ENCODE assay signal across 1 cellular context in the genomic region with DNA sequence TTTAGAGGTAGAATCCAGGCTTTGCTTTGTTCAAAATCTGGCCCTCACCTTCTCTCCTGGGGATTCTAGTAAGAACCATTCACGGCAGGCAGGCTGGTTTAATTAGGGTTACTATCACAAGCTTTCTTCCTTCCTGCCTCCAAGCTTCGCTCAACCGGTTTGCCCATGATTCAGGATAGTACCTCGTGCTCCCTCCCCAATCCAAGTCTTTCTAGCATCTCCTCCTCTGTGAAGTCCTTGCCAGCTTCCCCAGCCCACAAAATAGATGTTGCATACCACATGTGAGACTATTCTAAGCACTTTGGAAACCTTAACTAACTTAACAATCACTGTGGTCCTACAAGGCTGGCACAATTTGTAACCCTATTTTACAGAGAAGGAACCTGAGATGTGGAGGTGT.
TF ChIP-seq lines count a peak whose summit lies in the region.

No MANE protein-coding gene starts in this region.

TF ChIP-seq in SK-N-SH, 30 proteins besides CTCF, POLR2A, EP300 and RAD21 (continued from another document):
- TF ChIP-seq, protein P1, sequence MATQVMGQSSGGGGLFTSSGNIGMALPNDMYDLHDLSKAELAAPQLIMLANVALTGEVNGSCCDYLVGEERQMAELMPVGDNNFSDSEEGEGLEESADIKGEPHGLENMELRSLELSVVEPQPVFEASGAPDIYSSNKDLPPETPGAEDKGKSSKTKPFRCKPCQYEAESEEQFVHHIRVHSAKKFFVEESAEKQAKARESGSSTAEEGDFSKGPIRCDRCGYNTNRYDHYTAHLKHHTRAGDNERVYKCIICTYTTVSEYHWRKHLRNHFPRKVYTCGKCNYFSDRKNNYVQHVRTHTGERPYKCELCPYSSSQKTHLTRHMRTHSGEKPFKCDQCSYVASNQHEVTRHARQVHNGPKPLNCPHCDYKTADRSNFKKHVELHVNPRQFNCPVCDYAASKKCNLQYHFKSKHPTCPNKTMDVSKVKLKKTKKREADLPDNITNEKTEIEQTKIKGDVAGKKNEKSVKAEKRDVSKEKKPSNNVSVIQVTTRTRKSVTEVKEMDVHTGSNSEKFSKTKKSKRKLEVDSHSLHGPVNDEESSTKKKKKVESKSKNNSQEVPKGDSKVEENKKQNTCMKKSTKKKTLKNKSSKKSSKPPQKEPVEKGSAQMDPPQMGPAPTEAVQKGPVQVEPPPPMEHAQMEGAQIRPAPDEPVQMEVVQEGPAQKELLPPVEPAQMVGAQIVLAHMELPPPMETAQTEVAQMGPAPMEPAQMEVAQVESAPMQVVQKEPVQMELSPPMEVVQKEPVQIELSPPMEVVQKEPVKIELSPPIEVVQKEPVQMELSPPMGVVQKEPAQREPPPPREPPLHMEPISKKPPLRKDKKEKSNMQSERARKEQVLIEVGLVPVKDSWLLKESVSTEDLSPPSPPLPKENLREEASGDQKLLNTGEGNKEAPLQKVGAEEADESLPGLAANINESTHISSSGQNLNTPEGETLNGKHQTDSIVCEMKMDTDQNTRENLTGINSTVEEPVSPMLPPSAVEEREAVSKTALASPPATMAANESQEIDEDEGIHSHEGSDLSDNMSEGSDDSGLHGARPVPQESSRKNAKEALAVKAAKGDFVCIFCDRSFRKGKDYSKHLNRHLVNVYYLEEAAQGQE (IDR thresholded peaks at IDR 0.05; ENCODE audit: low read depth, low read length): no peak
- no peak for TF ChIP-seq GATA2 (CRISPR knock-in tag; IDR thresholded peaks at IDR 0.05)
- no peak for TF ChIP-seq FOXJ3 (CRISPR knock-in tag; IDR thresholded peaks at IDR 0.05)
- TF ChIP-seq, protein P2, sequence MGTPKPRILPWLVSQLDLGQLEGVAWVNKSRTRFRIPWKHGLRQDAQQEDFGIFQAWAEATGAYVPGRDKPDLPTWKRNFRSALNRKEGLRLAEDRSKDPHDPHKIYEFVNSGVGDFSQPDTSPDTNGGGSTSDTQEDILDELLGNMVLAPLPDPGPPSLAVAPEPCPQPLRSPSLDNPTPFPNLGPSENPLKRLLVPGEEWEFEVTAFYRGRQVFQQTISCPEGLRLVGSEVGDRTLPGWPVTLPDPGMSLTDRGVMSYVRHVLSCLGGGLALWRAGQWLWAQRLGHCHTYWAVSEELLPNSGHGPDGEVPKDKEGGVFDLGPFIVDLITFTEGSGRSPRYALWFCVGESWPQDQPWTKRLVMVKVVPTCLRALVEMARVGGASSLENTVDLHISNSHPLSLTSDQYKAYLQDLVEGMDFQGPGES (IDR thresholded peaks at IDR 0.05; ENCODE audit: low read depth, low read length): no peak
- no peak for TF ChIP-seq TCF12 (IDR thresholded peaks at IDR 0.05)
- TF ChIP-seq, protein P3, sequence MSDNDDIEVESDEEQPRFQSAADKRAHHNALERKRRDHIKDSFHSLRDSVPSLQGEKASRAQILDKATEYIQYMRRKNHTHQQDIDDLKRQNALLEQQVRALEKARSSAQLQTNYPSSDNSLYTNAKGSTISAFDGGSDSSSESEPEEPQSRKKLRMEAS (IDR thresholded peaks at IDR 0.05; ENCODE audit: low read depth): no peak
- TF ChIP-seq RCOR1 (IDR thresholded peaks at IDR 0.05; ENCODE audit: low read length): no peak
- TF ChIP-seq, protein P4, sequence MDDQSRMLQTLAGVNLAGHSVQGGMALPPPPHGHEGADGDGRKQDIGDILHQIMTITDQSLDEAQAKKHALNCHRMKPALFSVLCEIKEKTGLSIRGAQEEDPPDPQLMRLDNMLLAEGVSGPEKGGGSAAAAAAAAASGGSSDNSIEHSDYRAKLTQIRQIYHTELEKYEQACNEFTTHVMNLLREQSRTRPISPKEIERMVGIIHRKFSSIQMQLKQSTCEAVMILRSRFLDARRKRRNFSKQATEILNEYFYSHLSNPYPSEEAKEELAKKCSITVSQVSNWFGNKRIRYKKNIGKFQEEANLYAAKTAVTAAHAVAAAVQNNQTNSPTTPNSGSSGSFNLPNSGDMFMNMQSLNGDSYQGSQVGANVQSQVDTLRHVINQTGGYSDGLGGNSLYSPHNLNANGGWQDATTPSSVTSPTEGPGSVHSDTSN (IDR thresholded peaks at IDR 0.05): no peak
- no peak for TF ChIP-seq NFIC (IDR thresholded peaks at IDR 0.05; ENCODE audit: borderline replicate concordance)
- TF ChIP-seq, protein P5, sequence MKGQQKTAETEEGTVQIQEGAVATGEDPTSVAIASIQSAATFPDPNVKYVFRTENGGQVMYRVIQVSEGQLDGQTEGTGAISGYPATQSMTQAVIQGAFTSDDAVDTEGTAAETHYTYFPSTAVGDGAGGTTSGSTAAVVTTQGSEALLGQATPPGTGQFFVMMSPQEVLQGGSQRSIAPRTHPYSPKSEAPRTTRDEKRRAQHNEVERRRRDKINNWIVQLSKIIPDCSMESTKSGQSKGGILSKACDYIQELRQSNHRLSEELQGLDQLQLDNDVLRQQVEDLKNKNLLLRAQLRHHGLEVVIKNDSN (IDR thresholded peaks at IDR 0.05; ENCODE audit: borderline replicate concordance, low read depth): no peak
- no peak for TF ChIP-seq POLR2AphosphoS5 (IDR thresholded peaks at IDR 0.05; ENCODE audit: low read depth, low read length)
- TF ChIP-seq GABPA (IDR thresholded peaks at IDR 0.05; ENCODE audit: low read depth): no peak
- TF ChIP-seq, protein P6, sequence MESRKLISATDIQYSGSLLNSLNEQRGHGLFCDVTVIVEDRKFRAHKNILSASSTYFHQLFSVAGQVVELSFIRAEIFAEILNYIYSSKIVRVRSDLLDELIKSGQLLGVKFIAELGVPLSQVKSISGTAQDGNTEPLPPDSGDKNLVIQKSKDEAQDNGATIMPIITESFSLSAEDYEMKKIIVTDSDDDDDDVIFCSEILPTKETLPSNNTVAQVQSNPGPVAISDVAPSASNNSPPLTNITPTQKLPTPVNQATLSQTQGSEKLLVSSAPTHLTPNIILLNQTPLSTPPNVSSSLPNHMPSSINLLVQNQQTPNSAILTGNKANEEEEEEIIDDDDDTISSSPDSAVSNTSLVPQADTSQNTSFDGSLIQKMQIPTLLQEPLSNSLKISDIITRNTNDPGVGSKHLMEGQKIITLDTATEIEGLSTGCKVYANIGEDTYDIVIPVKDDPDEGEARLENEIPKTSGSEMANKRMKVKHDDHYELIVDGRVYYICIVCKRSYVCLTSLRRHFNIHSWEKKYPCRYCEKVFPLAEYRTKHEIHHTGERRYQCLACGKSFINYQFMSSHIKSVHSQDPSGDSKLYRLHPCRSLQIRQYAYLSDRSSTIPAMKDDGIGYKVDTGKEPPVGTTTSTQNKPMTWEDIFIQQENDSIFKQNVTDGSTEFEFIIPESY (IDR thresholded peaks at IDR 0.05; ENCODE audit: borderline replicate concordance, low read depth): no peak
- TF ChIP-seq, protein P7, sequence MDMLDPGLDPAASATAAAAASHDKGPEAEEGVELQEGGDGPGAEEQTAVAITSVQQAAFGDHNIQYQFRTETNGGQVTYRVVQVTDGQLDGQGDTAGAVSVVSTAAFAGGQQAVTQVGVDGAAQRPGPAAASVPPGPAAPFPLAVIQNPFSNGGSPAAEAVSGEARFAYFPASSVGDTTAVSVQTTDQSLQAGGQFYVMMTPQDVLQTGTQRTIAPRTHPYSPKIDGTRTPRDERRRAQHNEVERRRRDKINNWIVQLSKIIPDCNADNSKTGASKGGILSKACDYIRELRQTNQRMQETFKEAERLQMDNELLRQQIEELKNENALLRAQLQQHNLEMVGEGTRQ (IDR thresholded peaks at IDR 0.05; ENCODE audit: borderline replicate concordance, low read depth, low read length): no peak
TF ChIP-seq in SK-N-SH: peak in this region for 0.
